1 cellular context compared by ENCODE assay signal in the genomic region with DNA sequence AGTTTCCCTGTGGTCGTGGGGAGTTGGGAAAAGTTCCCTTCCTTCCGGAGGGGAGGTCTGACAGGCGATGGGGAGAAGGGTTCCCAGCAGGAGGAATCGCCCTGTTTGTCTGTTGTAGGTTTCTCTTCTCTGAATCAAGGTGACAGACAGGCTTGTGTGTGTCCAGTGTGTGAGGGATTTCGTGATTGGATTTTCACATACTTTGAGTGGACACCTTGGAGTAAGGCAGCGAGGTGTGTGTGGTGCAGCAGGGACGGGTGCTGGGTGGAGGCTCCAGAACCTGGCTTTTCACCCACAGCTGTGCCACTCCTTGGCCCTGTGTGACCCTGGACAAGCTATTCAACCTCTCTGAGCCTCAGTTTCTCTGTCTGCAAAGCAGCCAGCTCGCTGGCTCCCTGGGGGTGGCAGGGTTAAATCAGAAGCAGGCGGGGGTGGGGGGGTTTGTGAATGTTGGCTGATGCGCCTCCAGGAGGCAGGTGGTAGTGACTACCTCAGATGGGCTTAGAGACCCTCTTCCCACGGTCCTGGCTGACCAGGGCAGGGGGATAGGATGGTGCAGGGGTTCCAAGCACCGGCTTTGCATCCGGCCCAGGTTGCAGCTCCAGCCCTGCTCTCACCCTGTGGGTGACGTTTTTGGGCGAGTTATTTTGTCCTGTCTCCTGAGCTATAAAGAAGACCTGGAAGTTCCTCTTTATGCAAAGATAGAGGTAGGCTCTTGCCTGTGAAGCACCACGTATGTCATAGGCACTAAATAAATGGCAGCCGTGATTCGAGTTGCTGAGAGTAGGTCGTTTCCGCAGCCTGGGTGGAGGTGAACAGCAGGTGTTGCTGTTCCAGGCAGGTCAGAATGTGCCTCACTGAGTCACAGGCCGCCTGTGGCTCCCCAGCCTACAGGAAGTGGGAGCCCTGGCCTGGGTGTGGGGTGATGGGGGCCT.
TF ChIP-seq lines count a peak whose summit lies in the region.

No MANE protein-coding gene starts in this region.

TF ChIP-seq in WTC11, 78 proteins besides CTCF, POLR2A, EP300 and RAD21 (continued from another document):
- TF ChIP-seq USF2 (CRISPR knock-in tag; IDR thresholded peaks at IDR 0.05) (no peak), ZNF416 (CRISPR knock-in tag; IDR thresholded peaks at IDR 0.05) (no peak)
- TF ChIP-seq, protein P1, sequence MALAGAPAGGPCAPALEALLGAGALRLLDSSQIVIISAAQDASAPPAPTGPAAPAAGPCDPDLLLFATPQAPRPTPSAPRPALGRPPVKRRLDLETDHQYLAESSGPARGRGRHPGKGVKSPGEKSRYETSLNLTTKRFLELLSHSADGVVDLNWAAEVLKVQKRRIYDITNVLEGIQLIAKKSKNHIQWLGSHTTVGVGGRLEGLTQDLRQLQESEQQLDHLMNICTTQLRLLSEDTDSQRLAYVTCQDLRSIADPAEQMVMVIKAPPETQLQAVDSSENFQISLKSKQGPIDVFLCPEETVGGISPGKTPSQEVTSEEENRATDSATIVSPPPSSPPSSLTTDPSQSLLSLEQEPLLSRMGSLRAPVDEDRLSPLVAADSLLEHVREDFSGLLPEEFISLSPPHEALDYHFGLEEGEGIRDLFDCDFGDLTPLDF (CRISPR knock-in tag; IDR thresholded peaks at IDR 0.05): no peak
